Comparison of ENCODE assay signal across 8 cellular contexts in the genomic region with DNA sequence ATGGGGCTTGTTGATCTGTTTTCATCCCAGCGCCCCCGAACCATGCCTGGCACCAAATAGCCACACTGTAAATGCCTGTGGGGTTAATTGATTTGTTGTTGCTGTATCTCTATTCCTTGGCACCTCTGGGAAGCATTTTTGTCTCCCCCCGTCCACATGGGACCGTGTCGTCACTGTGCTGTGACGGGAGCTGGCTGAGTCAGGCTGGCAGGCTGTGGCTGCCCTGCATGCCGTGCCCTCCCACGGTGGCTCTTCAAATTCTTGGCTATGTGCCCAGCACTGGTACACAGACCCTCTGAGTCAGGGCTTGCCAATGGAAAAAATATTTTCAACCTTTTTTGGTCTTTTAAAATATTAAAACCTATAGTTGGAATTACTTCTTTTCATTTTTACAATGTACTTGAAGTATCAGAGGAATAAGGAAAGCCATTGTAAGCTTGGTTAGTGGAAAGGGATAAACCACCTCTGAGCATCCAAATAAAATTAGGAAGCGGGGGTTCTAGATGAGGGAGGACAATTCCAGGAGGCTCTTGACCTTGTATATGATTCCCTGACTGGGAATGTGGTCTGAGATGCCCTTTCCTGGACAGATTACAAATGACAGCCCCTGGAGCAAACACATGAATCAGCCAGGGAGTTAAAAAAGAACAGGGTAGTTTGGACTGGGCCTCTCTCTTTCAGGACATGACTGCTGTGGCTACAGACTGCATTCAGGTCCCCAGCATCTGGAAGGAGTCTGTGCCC. TPM values are rescaled to one million over a fixed set of nuclear protein-coding genes. Genes with fewer than 3 reads are reported as not detected.
A peak's percentile ranks its signal among the peaks of the same experiment; 100 is the strongest.
DNase-seq lines count a peak whose midpoint lies in the region; TF ChIP-seq lines count a peak whose summit lies in the region.

No MANE protein-coding gene starts in this region.

- peak overlapping the region; percentile 53 to 84 (median 82) for H3K27ac Mint-ChIP-seq in immature natural killer cell
- no peak overlapping the region for H3K27ac Mint-ChIP-seq in type B pancreatic cell

- H3K36me3 Mint-ChIP-seq in immature natural killer cell, result peaks cover 0 to 35% (median 11%) of the 10 kb centered on the region in 3 donors
- H3K36me3 Mint-ChIP-seq in type B pancreatic cell, result peaks cover 31% of the 10 kb centered on the region

- intact Hi-C loops in posterior vena cava (cut with DNase I), result no loop called here

- peaks cover 4 to 11% (median 4%) of the 10 kb centered on the region in 3 donors for H3K27me3 Mint-ChIP-seq in immature natural killer cell (ENCODE audit: low read depth in 3 of 3)
- H3K27me3 Mint-ChIP-seq in type B pancreatic cell, result no peaks in the 10 kb centered on the region

- DNase-seq in Daoy (ENCODE audit: low read depth), result peak; percentile 96
- peak; percentile 87 to 92 for DNase-seq in NCI-H446 (lab: John Stamatoyannopoulos, UW)
- peak; percentile 82 for DNase-seq in amniotic stem cell (lab: John Stamatoyannopoulos, UW)
- DNase-seq in immature natural killer cell, result peak in 1 of 3 donors; percentile 46
- DNase-seq in stimulated activated CD4-positive, alpha-beta T cell treated with anti-CD3 and anti-CD28 coated beads, TNF-alpha, amount 100 ng/mL, for 4 hours (ENCODE audit: low read depth in 3 of 3), result peak; percentile 22 to 69 (median 68)
- no peak for DNase-seq in NK-92 treated with Interleukin-12 subunit alpha and Interleukin-12 subunit beta, amount 100 ng/mL, for 24 hours (lab: John Stamatoyannopoulos, UW)
- DNase-seq in type B pancreatic cell (ENCODE audit: extremely low spot score, unreplicated experiment), result no peak
- no peak for DNase-seq in posterior vena cava (ENCODE audit: low spot score)

- TF ChIP-seq CTCF in type B pancreatic cell (conservative IDR thresholded peaks at IDR 0.05), result no peak

- H3K4me1 Mint-ChIP-seq in immature natural killer cell (peaks cover 88 to 98% of the 10 kb centered on the region in 2 donors), type B pancreatic cell (ENCODE audit: unreplicated experiment) (peaks cover 6% of the 10 kb centered on the region)

- peak overlapping the region in 1 of 5 donors; percentile 38 for H3K4me3 Mint-ChIP-seq in immature natural killer cell
- no peak overlapping the region for H3K4me3 Mint-ChIP-seq in type B pancreatic cell

- no peaks in the 10 kb centered on the region for H3K9me3 Mint-ChIP-seq in immature natural killer cell
- peaks cover 12% of the 10 kb centered on the region for H3K9me3 Mint-ChIP-seq in type B pancreatic cell

RNA-seq across cellular contexts. Expression of a gene that starts 59.4 kb away (rescaled TPM):
- total RNA-seq in Daoy (2014; rRNA removed; shearing (Covaris generic)), result 13.5 TPM in 2 replicates
- polyA plus RNA-seq in immature natural killer cell, result 10 to 100 TPM; 15.9 to 60.6 (median 21.3) TPM
- 32.2 and 72.5 TPM in 2 replicates for total RNA-seq in type B pancreatic cell (ENCODE audit: low replicate concordance)
- 10 to 100 TPM; 38.1 to 40.3 TPM for total RNA-seq in posterior vena cava

Comparison
In these comparisons a context has a peak if more than half of its experiments do, and no peak if none do; other contexts are left out.
1. DNase-seq: peak in Daoy (single experiment), NCI-H446 (2 of 2), amniotic stem cell (single experiment) and stimulated activated CD4-positive, alpha-beta T cell treated with anti-CD3 and anti-CD28 coated beads, TNF-alpha, amount 100 ng/mL, for 4 hours (3 of 3); none in NK-92 treated with Interleukin-12 subunit alpha and Interleukin-12 subunit beta, amount 100 ng/mL, for 24 hours (single experiment), type B pancreatic cell (single experiment) and posterior vena cava (single experiment).